9 cellular contexts compared by ENCODE assay signal in genomic region chr2:216497382-216497781, GRCh38. TPM values are rescaled to one million over a fixed set of nuclear protein-coding genes. Genes with fewer than 3 reads are reported as not detected.
DNase-seq lines count a peak whose midpoint lies in the region; ATAC-seq lines count a peak whose summit lies in the region.
"Had no signal": no experiment of that assay in that cellular context is flagged by ENCODE, and none has a peak within 500 bp of the region (broad histone marks: within the 10 kb centered on the region; RNA-seq: fewer than 3 reads in every experiment).

No MANE protein-coding gene starts in this region.

- no peak overlapping the region for H3K9ac ChIP-seq in iPS-15b (ENCODE audit: low read depth, low read length)

- peaks cover 12 to 33% of the 10 kb centered on the region in 2 donors for H3K36me3 Mint-ChIP-seq in activated T-cell treated with anti-CD3 and anti-CD28 coated beads, Interleukin-2, amount 50 U/mL, for 72 hours (ENCODE audit: insufficient read depth in 2 of 2)
- H3K36me3 Mint-ChIP-seq in activated CD4-positive, alpha-beta memory T cell treated with anti-CD3 and anti-CD28 coated beads for 36 hours = peaks cover 36% of the 10 kb centered on the region
- H3K36me3 Mint-ChIP-seq in stimulated activated memory B cell treated with anti-CD40 and anti-IgM and Interleukin-4, amounts not matched to agents 10 μg/mL and 1 μg/mL and 100 μg/mL, for 72 hours = peaks cover 38% of the 10 kb centered on the region

- H3K27ac Mint-ChIP-seq in activated T-cell treated with anti-CD3 and anti-CD28 coated beads, Interleukin-2, amount 50 U/mL, for 72 hours = peak overlapping the region; percentile 91
- peak overlapping the region; percentile 99 for H3K27ac Mint-ChIP-seq in activated CD4-positive, alpha-beta memory T cell treated with anti-CD3 and anti-CD28 coated beads for 36 hours
- peak overlapping the region; percentile 97 for H3K27ac Mint-ChIP-seq in stimulated activated memory B cell treated with anti-CD40 and anti-IgM and Interleukin-4, amounts not matched to agents 10 μg/mL and 1 μg/mL and 100 μg/mL, for 72 hours

- H3K4me1 Mint-ChIP-seq in activated T-cell treated with anti-CD3 and anti-CD28 coated beads, Interleukin-2, amount 50 U/mL, for 72 hours (ENCODE audit: low read depth) = peaks cover 52% of the 10 kb centered on the region
- H3K4me1 Mint-ChIP-seq in activated CD4-positive, alpha-beta memory T cell treated with anti-CD3 and anti-CD28 coated beads for 36 hours (ENCODE audit: low read depth) = peaks cover 36% of the 10 kb centered on the region
- H3K4me1 Mint-ChIP-seq in stimulated activated memory B cell treated with anti-CD40 and anti-IgM and Interleukin-4, amounts not matched to agents 10 μg/mL and 1 μg/mL and 100 μg/mL, for 72 hours = peaks cover 65% of the 10 kb centered on the region

- intact Hi-C loops in activated CD4-positive, alpha-beta memory T cell treated with anti-CD3 and anti-CD28 coated beads for 36 hours (cut with micrococcal nuclease) = loop anchor here (5.0 kb wide), 1 partner anchor 290 kb away; no protein-coding TSS in a partner anchor

- H3K4me1 ChIP-seq in iPS-15b (ENCODE audit: control insufficient read depth, insufficient read depth, low read length) = peaks cover 7% of the 10 kb centered on the region

- CTCF ChIA-PET in activated CD4-positive, alpha-beta memory T cell treated with anti-CD3 and anti-CD28 coated beads for 36 hours (lab: Charles Lee) = no interaction called here

- H3K27me3 Mint-ChIP-seq in activated T-cell treated with anti-CD3 and anti-CD28 coated beads, Interleukin-2, amount 50 U/mL, for 72 hours (ENCODE audit: low read depth) = no peaks in the 10 kb centered on the region
- no peaks in the 10 kb centered on the region for H3K27me3 Mint-ChIP-seq in activated CD4-positive, alpha-beta memory T cell treated with anti-CD3 and anti-CD28 coated beads for 36 hours
- no peaks in the 10 kb centered on the region for H3K27me3 Mint-ChIP-seq in stimulated activated memory B cell treated with anti-CD40 and anti-IgM and Interleukin-4, amounts not matched to agents 10 μg/mL and 1 μg/mL and 100 μg/mL, for 72 hours

- no peaks in the 10 kb centered on the region for H3K27me3 ChIP-seq in iPS-15b (ENCODE audit: control insufficient read depth, insufficient read depth, low read length)

- H3K4me3 Mint-ChIP-seq in activated T-cell treated with anti-CD3 and anti-CD28 coated beads, Interleukin-2, amount 50 U/mL, for 72 hours = peak overlapping the region; percentile 87 to 94
- H3K4me3 Mint-ChIP-seq in activated CD4-positive, alpha-beta memory T cell treated with anti-CD3 and anti-CD28 coated beads for 36 hours = peak overlapping the region; percentile 97
- H3K4me3 Mint-ChIP-seq in stimulated activated memory B cell treated with anti-CD40 and anti-IgM and Interleukin-4, amounts not matched to agents 10 μg/mL and 1 μg/mL and 100 μg/mL, for 72 hours = peak overlapping the region; percentile 90

- H3K9me3 Mint-ChIP-seq in activated T-cell treated with anti-CD3 and anti-CD28 coated beads, Interleukin-2, amount 50 U/mL, for 72 hours = no peaks in the 10 kb centered on the region
- H3K9me3 Mint-ChIP-seq in activated CD4-positive, alpha-beta memory T cell treated with anti-CD3 and anti-CD28 coated beads for 36 hours = no peaks in the 10 kb centered on the region
- H3K9me3 Mint-ChIP-seq in stimulated activated memory B cell treated with anti-CD40 and anti-IgM and Interleukin-4, amounts not matched to agents 10 μg/mL and 1 μg/mL and 100 μg/mL, for 72 hours = no peaks in the 10 kb centered on the region

- POLR2A ChIA-PET in activated CD4-positive, alpha-beta memory T cell treated with anti-CD3 and anti-CD28 coated beads for 36 hours (lab: Charles Lee) = interaction anchor here (0.6 to 2.4 kb wide), 6 partner anchors 9 to 388 kb away, joined by 3 to 11 read pairs (median 6); partner anchors contain the start of genes SMARCAL1 and XRCC5

- no peak for DNase-seq in activated T-cell treated with anti-CD3 and anti-CD28 coated beads, Interleukin-2, amount 50 U/mL, for 72 hours
- DNase-seq in activated T-cell treated with anti-CD3 and anti-CD28 coated beads for 4 hours = no peak
- DNase-seq in activated CD4-positive, alpha-beta memory T cell treated with anti-CD3 and anti-CD28 coated beads for 36 hours = no peak
- no peak for DNase-seq in NCI-H1105 treated with DMSO at 0.1 percent for 48 hours (lab: John Stamatoyannopoulos, UW)
- no peak for DNase-seq in NAMALWA (ENCODE audit: low spot score)
- no peak for DNase-seq in Kasumi-1 (lab: John Stamatoyannopoulos, UW)
- DNase-seq: activated CD8-positive, alpha-beta memory T cell treated with anti-CD3 and anti-CD28 coated beads for 24 hours had no signal

- H3K9me3 ChIP-seq in iPS-15b (ENCODE audit: control insufficient read depth, insufficient read depth, low read length) = no peaks in the 10 kb centered on the region

- H3K36me3 ChIP-seq in iPS-15b (ENCODE audit: control insufficient read depth, insufficient read depth, low read length) = peaks cover 27% of the 10 kb centered on the region

- peak overlapping the region; percentile 93 for H3K4me3 ChIP-seq in iPS-15b (ENCODE audit: low read depth, low read length)

- ATAC-seq in activated T-cell treated with anti-CD3 and anti-CD28 coated beads, Interleukin-2, amount 50 U/mL, for 72 hours (replicated peaks in 1 of 2) = no peak
- ATAC-seq in stimulated activated memory B cell treated with anti-CD40 and anti-IgM and Interleukin-4, amounts not matched to agents 10 μg/mL and 1 μg/mL and 100 μg/mL, for 72 hours = no peak

RNA-seq across cellular contexts. Expression of gene RPL37A, which starts 1.3 kb away (rescaled TPM):
- total RNA-seq in activated T-cell treated with anti-CD3 and anti-CD28 coated beads, Interleukin-2, amount 50 U/mL, for 72 hours = 1,000 to 10,000 TPM; 3,626 to 3,861 TPM
- 1,000 to 10,000 TPM; 4,165 to 4,237 TPM for total RNA-seq in activated CD4-positive, alpha-beta memory T cell treated with anti-CD3 and anti-CD28 coated beads for 36 hours
